21 cellular contexts compared by ENCODE assay signal in the genomic region with DNA sequence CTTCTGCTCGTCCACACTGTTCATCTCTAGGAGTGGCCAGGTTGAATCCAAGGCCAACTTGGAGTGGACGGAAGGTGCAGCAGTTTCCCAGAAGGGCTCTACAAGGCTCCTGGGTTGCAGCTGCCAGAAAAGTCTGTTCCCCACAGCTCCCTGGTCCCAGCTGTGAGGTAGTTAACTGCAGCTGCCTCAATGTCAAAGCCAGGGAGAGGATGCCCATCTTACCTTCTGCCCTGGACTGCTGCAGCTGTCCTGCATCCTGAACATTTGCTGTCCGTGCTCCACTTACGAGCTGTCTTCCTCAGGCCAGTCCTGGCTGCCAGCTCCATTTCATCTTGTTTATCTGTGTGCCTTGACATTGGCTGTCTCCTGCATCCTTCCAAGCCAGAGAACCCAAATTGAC.
"Had no signal": no experiment of that assay in that cellular context is flagged by ENCODE, and none has a peak within 500 bp of the region (broad histone marks: within the 10 kb centered on the region; RNA-seq: fewer than 3 reads in every experiment).

No MANE protein-coding gene starts in this region.

- H3K4me3 ChIP-seq: adrenal gland, hepatocyte, mucosa of descending colon, sigmoid colon, tibial nerve had no signal

- H3K9me3 ChIP-seq: adrenal gland, mucosa of descending colon, sigmoid colon, tibial nerve had no signal

- H3K27ac ChIP-seq: adrenal gland, foreskin keratinocyte, hepatocyte, parathyroid adenoma, sigmoid colon, tibial nerve had no signal

- H3K79me2 ChIP-seq: hepatocyte, parathyroid adenoma had no signal

- H3K4me2 ChIP-seq: hepatocyte had no signal

- H3K9ac ChIP-seq: parathyroid adenoma had no signal

- H3K27me3 ChIP-seq: adrenal gland, foreskin keratinocyte, hepatocyte, sigmoid colon, tibial nerve had no signal

- H3K4me1 ChIP-seq: foreskin keratinocyte had no signal

- H3K36me3 ChIP-seq: adrenal gland, sigmoid colon, tibial nerve had no signal

- H3K4me3 Mint-ChIP-seq: activated T-cell treated with anti-CD3 and anti-CD28 coated beads, Interleukin-2, amount 50 U/mL, for 4 hours; naive thymus-derived CD4-positive, alpha-beta T cell had no signal

- H3K36me3 Mint-ChIP-seq: activated naive CD4-positive, alpha-beta T cell treated with anti-CD3 and anti-CD28 coated beads, Interleukin-2, amount 50 U/mL, for 72 hours had no signal

- DNase-seq: activated CD4-positive, alpha-beta T cell treated with anti-CD3 and anti-CD28 coated beads for 48 hours; activated CD4-positive, CD25-positive, alpha-beta regulatory T cell; activated CD8-positive, alpha-beta memory T cell treated with anti-CD3 and anti-CD28 coated beads, Interleukin-2, amount 50 U/mL, for 4 hours; activated gamma-delta T cell treated with Interleukin-2 at 50 U/mL for 16 hours; activated T-cell treated with anti-CD3 and anti-CD28 coated beads, Interleukin-2, amount 50 U/mL, for 4 hours; adrenal gland; dermis blood vessel endothelial cell; foreskin keratinocyte; mesenchymal stem cell; mucosa of descending colon; naive thymus-derived CD4-positive, alpha-beta T cell; sigmoid colon; stimulated activated CD4-positive, alpha-beta T cell treated with anti-CD3 and anti-CD28 coated beads, Interleukin-12 subunit alpha, Interleukin-12 subunit beta, amount 100 ng/mL, for 4 hours; stimulated activated CD4-positive, alpha-beta T cell treated with anti-CD3 and anti-CD28 coated beads, Interleukin-1b, Interleukin-23, amount 100 ng/mL, for 48 hours; stimulated activated CD8-positive, alpha-beta memory T cell treated with anti-CD3 and anti-CD28 coated beads, Interleukin-4, amount 100 ng/mL, for 48 hours; stimulated activated naive CD8-positive, alpha-beta T cell treated with anti-CD3 and anti-CD28 coated beads, Interleukin-15, Interleukin-2, amounts not matched to agents 100 U/mL and 50 U/mL, for 24 hours; substantia nigra had no signal

- H3K27me3 Mint-ChIP-seq: naive thymus-derived CD4-positive, alpha-beta T cell had no signal

- H3K9me3 Mint-ChIP-seq: activated naive CD4-positive, alpha-beta T cell treated with anti-CD3 and anti-CD28 coated beads, Interleukin-2, amount 50 U/mL, for 72 hours; activated T-cell treated with anti-CD3 and anti-CD28 coated beads, Interleukin-2, amount 50 U/mL, for 4 hours; naive thymus-derived CD4-positive, alpha-beta T cell had no signal

- H2AFZ ChIP-seq: hepatocyte, parathyroid adenoma had no signal

- ATAC-seq: activated naive CD4-positive, alpha-beta T cell treated with anti-CD3 and anti-CD28 coated beads, Interleukin-2, amount 50 U/mL, for 72 hours; activated T-cell treated with anti-CD3 and anti-CD28 coated beads, Interleukin-2, amount 50 U/mL, for 4 hours; foreskin keratinocyte; mucosa of descending colon; naive thymus-derived CD4-positive, alpha-beta T cell; stimulated activated naive CD8-positive, alpha-beta T cell treated with anti-CD3 and anti-CD28 coated beads, Interleukin-15, Interleukin-2, amounts not matched to agents 100 U/mL and 50 U/mL, for 24 hours had no signal
